Comparison of ENCODE assay signal across 7 cellular contexts in the genomic region with DNA sequence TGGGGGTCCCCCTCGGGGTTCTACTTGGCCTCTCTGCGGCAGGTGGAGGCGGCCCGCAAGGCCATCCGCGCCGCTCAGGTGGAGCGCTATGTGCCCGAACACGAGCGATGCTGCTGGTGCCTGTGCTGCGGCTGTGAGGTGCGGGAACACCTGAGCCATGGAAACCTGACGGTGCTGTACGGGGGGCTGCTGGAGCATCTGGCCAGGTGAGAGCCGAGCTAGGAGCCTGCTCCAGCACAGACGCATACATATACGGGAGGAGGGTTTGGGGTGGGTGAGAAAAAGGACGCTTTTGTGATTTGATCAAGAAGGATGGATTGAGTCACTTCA. TPM values are rescaled to one million over a fixed set of nuclear protein-coding genes. Genes with fewer than 3 reads are reported as not detected.
DNase-seq lines count a peak whose midpoint lies in the region; ATAC-seq and TF ChIP-seq lines count a peak whose summit lies in the region.
"Had no signal": no experiment of that assay in that cellular context is flagged by ENCODE, and none has a peak within 500 bp of the region (broad histone marks: within the 10 kb centered on the region; RNA-seq: fewer than 3 reads in every experiment).

No MANE protein-coding gene starts in this region.

- H3K36me3 ChIP-seq in OCI-LY7 (ENCODE audit: insufficient read depth, low read length), result peaks cover 50% of the 10 kb centered on the region
- H3K36me3 ChIP-seq in right atrium auricular region, result peaks cover 19% of the 10 kb centered on the region
- H3K36me3 ChIP-seq in upper lobe of left lung, result peaks cover 0 to 38% (median 23%) of the 10 kb centered on the region in 4 donors

- CTCF ChIA-PET in OCI-LY7 (lab: Charles Lee; ENCODE audit: unreplicated experiment), result no interaction called here

- H4K20me1 ChIP-seq in OCI-LY7 (ENCODE audit: insufficient read depth, low read length), result no peaks in the 10 kb centered on the region

- H3K9me3 ChIP-seq in OCI-LY7 (ENCODE audit: low read length) (no peaks in the 10 kb centered on the region), right atrium auricular region (no peaks in the 10 kb centered on the region), upper lobe of left lung (no peaks in the 10 kb centered on the region)

- peaks cover 33% of the 10 kb centered on the region; the same call in 1 of the 2 replicates for H3K79me2 ChIP-seq in OCI-LY7 (ENCODE audit: insufficient read depth, low read depth, low read length)

- H3K4me1 ChIP-seq in OCI-LY7 (ENCODE audit: insufficient read depth, low read length, poor library complexity, severe bottlenecking), result peaks cover 19% of the 10 kb centered on the region
- peaks cover 0 to 24% of the 10 kb centered on the region in 2 donors for H3K4me1 ChIP-seq in right atrium auricular region
- peaks cover 19 to 30% (median 22%) of the 10 kb centered on the region in 4 donors for H3K4me1 ChIP-seq in upper lobe of left lung

- no TSS peak for BruUV-seq in OCI-LY7 (replicated peaks; lab: Mats Ljungman, UMichigan)

- POLR2A ChIA-PET in OCI-LY7 (lab: Charles Lee), result interaction anchor here (0.6 to 1.4 kb wide), 5 partner anchors 17 to 460 kb away, joined by 3 to 10 read pairs (median 4); a partner anchor contains a TSS

- TF ChIP-seq POLR2A in upper lobe of left lung (IDR thresholded peaks at IDR 0.05), result no peak

- H3K27me3 ChIP-seq in right atrium auricular region (no peaks in the 10 kb centered on the region), upper lobe of left lung (no peaks in the 10 kb centered on the region)

- H3K4me3 ChIP-seq in OCI-LY7 (ENCODE audit: low read depth, low read length, poor library complexity, severe bottlenecking) (peak overlapping the region; percentile 88), right atrium auricular region (peak overlapping the region; percentile 70 to 81), upper lobe of left lung (peak overlapping the region; percentile 89 to 94 (median 92))

- no peak for DNase-seq in OCI-LY7 (ENCODE audit: low spot score)
- DNase-seq in right atrium auricular region (ENCODE audit: low spot score), result no peak
- peak in 1 of 2 donors; percentile 27 for DNase-seq in upper lobe of left lung
- DNase-seq in NCI-H1694 treated with DMSO at 0.1 percent for 48 hours (lab: John Stamatoyannopoulos, UW), result no peak
- no peak for DNase-seq in LoVo (ENCODE audit: low spot score)

- no peaks in the 10 kb centered on the region for H3K9me2 ChIP-seq in OCI-LY7 (ENCODE audit: insufficient read depth, low read length)

- WGBS in upper lobe of left lung, 2 donors, result 2 to 8% methylated on average over 10 to 14 of the region's 19 CpGs

- TF ChIP-seq CTCF in OCI-LY7 (conservative IDR thresholded peaks at IDR 0.05; ENCODE audit: low read length) (no peak), right atrium auricular region (IDR thresholded peaks at IDR 0.05) (no peak), upper lobe of left lung (IDR thresholded peaks at IDR 0.05) (no peak)

- H3K4me2 ChIP-seq in OCI-LY7 (ENCODE audit: low read length), result peak overlapping the region; percentile 90

- TF ChIP-seq EP300 in upper lobe of left lung (IDR thresholded peaks at IDR 0.05), result no peak

- intact Hi-C loops in OCI-LY7 (cut with micrococcal nuclease; ENCODE audit: unreplicated experiment), result loop anchor here (1.0 kb wide), 1 partner anchor 20 kb away; a partner anchor contains a TSS

- ATAC-seq in GM19463 (IDR thresholded peaks at IDR 0.05; ENCODE audit: unreplicated experiment), result peak; percentile 4
- peak in 1 of 2 donors; percentile 25 for ATAC-seq in upper lobe of left lung (ENCODE audit: low FRiP score in 2 of 2)

- H3K27ac ChIP-seq in OCI-LY7 (ENCODE audit: low read depth, low read length, poor library complexity, severe bottlenecking), result peak overlapping the region; percentile 19
- H3K27ac ChIP-seq in right atrium auricular region, result peak overlapping the region; percentile 76 to 85
- peak overlapping the region; percentile 80 to 92 (median 89) for H3K27ac ChIP-seq in upper lobe of left lung

- peak overlapping the region; percentile 41; the same call in 1 of the 2 replicates for H2AFZ ChIP-seq in OCI-LY7 (ENCODE audit: low read length)

RNA-seq across cellular contexts. Expression of a gene that starts 0.4 kb away (rescaled TPM):
- 47.7 and 49.7 TPM in 2 replicates for total RNA-seq in OCI-LY7 (2014; rRNA removed; shearing (Covaris generic))
- total RNA-seq in OCI-LY7 (2022) (48.1 and 60.6 TPM in 2 replicates), right atrium auricular region (10 to 100 TPM in 1 of 2 donors, 1 to 10 TPM in 1; 8.7 to 11.9 TPM), upper lobe of left lung (100 to 1,000 TPM in 3 of 6 donors, 10 to 100 TPM in 3; 44.3 to 407 (median 94.3) TPM)

RNA-seq across cellular contexts. Expression of a gene that starts 19.8 kb away (rescaled TPM):
- total RNA-seq in OCI-LY7 (2014; rRNA removed; shearing (Covaris generic)), result 1,395 and 1,541 TPM in 2 replicates
- 1,648 and 1,680 TPM in 2 replicates for total RNA-seq in OCI-LY7 (2022)
- total RNA-seq in right atrium auricular region, result 1,000 to 10,000 TPM in 1 of 2 donors, 100 to 1,000 TPM in 1; 812 to 1,966 TPM
- 1,000 to 10,000 TPM in 2 of 6 donors, 100 to 1,000 TPM in 4; 253 to 1,288 (median 830) TPM for total RNA-seq in upper lobe of left lung

RNA-seq across cellular contexts. Expression of a gene that starts 20.2 kb away (rescaled TPM):
- 49.3 and 64.3 TPM in 2 replicates for total RNA-seq in OCI-LY7 (2014; rRNA removed; shearing (Covaris generic))
- total RNA-seq in OCI-LY7 (2022), result 58.0 and 58.5 TPM in 2 replicates
- total RNA-seq in right atrium auricular region, result 10 to 100 TPM; 26.1 to 37.2 TPM
- total RNA-seq in upper lobe of left lung, result 10 to 100 TPM; 44.2 to 77.5 (median 63.6) TPM

RNA-seq across cellular contexts. Expression of a gene that starts 26.8 kb away (rescaled TPM):
- not detected in 2 replicates for total RNA-seq in OCI-LY7 (2014; rRNA removed; shearing (Covaris generic))
- not detected in 2 replicates for total RNA-seq in OCI-LY7 (2022)
- total RNA-seq in right atrium auricular region, result not detected
- not detected for total RNA-seq in upper lobe of left lung
- total RNA-seq: activated CD8-positive, alpha-beta memory T cell treated with anti-CD3 and anti-CD28 coated beads for 36 hours had no signal

RNA-seq across cellular contexts. Expression of a gene that starts 32.3 kb away (rescaled TPM):
- total RNA-seq in OCI-LY7 (2014; rRNA removed; shearing (Covaris generic)), result 14.5 and 14.8 TPM in 2 replicates
- total RNA-seq in OCI-LY7 (2022) (16.6 and 20.5 TPM in 2 replicates), right atrium auricular region (10 to 100 TPM in 1 of 2 donors, 1 to 10 TPM in 1; 8.2 to 11.1 TPM), upper lobe of left lung (10 to 100 TPM; 11.4 to 29.0 (median 19.9) TPM)

Comparison
In these comparisons a context has a peak if more than half of its experiments do, and no peak if none do; other contexts are left out.
1. H3K27ac ChIP-seq: peak in every context shown above with its lines; median percentile 89 in upper lobe of left lung; 80 in right atrium auricular region; 19 in OCI-LY7.